Comparison of ENCODE assay signal across 1 cellular context in the genomic region with DNA sequence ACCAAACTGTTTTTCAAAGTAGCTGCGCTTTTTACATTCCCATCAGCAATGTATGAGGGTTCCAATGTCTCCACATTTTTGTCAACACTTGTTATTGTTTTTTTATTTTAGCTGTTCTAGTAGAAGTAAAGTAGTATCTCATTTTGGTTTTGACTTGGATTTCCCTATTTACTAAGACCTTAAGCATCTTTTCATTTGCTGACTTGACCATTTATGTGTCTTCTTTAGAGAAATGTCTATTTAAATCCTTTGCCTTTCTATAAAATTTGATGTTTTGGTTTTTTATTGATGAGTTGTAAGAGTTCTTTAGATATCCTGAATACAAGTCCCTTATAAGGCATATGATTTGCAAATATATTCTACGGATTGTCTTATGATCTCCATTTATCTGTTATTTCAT.
TF ChIP-seq lines count a peak whose summit lies in the region.

No MANE protein-coding gene starts in this region.

TF ChIP-seq in K562, 482 proteins besides CTCF, POLR2A, EP300 and RAD21 (continued from another document):
- TF ChIP-seq, protein P1, sequence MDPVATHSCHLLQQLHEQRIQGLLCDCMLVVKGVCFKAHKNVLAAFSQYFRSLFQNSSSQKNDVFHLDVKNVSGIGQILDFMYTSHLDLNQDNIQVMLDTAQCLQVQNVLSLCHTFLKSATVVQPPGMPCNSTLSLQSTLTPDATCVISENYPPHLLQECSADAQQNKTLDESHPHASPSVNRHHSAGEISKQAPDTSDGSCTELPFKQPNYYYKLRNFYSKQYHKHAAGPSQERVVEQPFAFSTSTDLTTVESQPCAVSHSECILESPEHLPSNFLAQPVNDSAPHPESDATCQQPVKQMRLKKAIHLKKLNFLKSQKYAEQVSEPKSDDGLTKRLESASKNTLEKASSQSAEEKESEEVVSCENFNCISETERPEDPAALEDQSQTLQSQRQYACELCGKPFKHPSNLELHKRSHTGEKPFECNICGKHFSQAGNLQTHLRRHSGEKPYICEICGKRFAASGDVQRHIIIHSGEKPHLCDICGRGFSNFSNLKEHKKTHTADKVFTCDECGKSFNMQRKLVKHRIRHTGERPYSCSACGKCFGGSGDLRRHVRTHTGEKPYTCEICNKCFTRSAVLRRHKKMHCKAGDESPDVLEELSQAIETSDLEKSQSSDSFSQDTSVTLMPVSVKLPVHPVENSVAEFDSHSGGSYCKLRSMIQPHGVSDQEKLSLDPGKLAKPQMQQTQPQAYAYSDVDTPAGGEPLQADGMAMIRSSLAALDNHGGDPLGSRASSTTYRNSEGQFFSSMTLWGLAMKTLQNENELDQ (CRISPR knock-in tag; IDR thresholded peaks at IDR 0.05; ENCODE audit: borderline replicate concordance) = no peak
- TF ChIP-seq MAFF (IDR thresholded peaks at IDR 0.05; ENCODE audit: low read length) (peak; percentile 12; the same call in 1 of the 2 replicates), C11orf30 (IDR thresholded peaks at IDR 0.05; ENCODE audit: low read depth) (peak; percentile 57; the same call in 1 of the 2 replicates), HNRNPH1 (optimal IDR thresholded peaks at IDR 0.05; ENCODE audit: low read depth, low read length) (no peak), ZNF316 (IDR thresholded peaks at IDR 0.05) (peak; percentile 86), ZNF778 (CRISPR knock-in tag; IDR thresholded peaks at IDR 0.05) (no peak), ZNF507 (tag; conservative IDR thresholded peaks at IDR 0.05) (no peak), NR2C1 (IDR thresholded peaks at IDR 0.05) (no peak), NR2C1 (tag; IDR thresholded peaks at IDR 0.05) (no peak), GABPA (tag; conservative IDR thresholded peaks at IDR 0.05; ENCODE audit: low read depth) (no peak)
